1 cellular context compared by ENCODE assay signal in the genomic region with DNA sequence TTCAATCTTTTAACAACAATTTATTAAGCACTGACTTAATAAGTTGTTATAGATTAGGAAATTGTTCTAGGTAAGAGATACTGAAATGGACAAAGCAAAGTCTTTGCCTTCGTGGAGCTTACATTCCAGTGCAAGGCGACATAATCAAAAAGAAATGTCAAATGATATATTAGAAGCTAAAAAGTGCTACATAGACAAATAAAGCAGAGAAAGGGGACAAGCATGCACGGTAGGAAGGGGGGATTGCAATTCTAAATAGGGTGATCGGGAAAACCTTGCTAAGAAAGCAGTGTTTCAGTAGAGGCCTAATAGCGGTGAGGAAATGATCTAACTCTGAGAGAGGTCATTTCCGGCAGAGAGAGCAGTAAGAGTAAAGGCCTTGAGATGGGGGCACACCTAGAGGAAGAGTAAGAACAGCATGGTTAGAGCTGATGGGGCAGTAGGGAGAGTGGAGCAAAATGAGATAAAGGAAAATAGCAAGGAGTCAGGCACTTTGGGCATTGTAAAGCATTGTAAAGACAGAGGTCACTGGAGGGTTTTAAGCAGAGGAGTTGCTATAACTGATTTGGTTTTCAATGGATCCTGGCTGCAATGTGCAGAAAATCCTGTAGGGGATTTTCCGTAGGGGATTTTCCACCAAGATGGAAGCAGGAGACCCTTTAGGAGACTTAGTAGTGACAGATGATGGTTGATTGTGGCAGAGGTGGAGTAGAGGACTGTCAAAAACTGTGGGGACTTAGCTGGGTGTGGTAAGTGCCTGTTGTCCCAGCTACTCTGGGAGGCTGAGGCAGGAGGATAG.
TF ChIP-seq lines count a peak whose summit lies in the region.

No MANE protein-coding gene starts in this region.

TF ChIP-seq in K562, 482 proteins besides CTCF, POLR2A, EP300 and RAD21 (continued from another document):
- TF ChIP-seq, protein P1, sequence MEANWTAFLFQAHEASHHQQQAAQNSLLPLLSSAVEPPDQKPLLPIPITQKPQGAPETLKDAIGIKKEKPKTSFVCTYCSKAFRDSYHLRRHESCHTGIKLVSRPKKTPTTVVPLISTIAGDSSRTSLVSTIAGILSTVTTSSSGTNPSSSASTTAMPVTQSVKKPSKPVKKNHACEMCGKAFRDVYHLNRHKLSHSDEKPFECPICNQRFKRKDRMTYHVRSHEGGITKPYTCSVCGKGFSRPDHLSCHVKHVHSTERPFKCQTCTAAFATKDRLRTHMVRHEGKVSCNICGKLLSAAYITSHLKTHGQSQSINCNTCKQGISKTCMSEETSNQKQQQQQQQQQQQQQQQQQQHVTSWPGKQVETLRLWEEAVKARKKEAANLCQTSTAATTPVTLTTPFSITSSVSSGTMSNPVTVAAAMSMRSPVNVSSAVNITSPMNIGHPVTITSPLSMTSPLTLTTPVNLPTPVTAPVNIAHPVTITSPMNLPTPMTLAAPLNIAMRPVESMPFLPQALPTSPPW (CRISPR knock-in tag; IDR thresholded peaks at IDR 0.05) = no peak
- TF ChIP-seq TOE1 (IDR thresholded peaks at IDR 0.05; ENCODE audit: borderline replicate concordance) (no peak), TOE1 (CRISPR knock-in tag; IDR thresholded peaks at IDR 0.05; ENCODE audit: borderline replicate concordance, low read depth) (no peak), ZFPM2 (CRISPR knock-in tag; IDR thresholded peaks at IDR 0.05) (no peak), MAFF (IDR thresholded peaks at IDR 0.05; ENCODE audit: low read length) (peak; percentile 32; the same call in 1 of the 2 replicates), CHCHD3 (CRISPR knock-in tag; IDR thresholded peaks at IDR 0.05) (no peak), ZNF316 (IDR thresholded peaks at IDR 0.05) (peak; percentile 65), ZNF324 (CRISPR knock-in tag; IDR thresholded peaks at IDR 0.05) (no peak)
- TF ChIP-seq, protein P2, sequence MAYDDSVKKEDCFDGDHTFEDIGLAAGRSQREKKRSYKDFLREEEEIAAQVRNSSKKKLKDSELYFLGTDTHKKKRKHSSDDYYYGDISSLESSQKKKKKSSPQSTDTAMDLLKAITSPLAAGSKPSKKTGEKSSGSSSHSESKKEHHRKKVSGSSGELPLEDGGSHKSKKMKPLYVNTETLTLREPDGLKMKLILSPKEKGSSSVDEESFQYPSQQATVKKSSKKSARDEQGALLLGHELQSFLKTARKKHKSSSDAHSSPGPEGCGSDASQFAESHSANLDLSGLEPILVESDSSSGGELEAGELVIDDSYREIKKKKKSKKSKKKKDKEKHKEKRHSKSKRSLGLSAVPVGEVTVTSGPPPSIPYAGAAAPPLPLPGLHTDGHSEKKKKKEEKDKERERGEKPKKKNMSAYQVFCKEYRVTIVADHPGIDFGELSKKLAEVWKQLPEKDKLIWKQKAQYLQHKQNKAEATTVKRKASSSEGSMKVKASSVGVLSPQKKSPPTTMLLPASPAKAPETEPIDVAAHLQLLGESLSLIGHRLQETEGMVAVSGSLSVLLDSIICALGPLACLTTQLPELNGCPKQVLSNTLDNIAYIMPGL (CRISPR knock-in tag; IDR thresholded peaks at IDR 0.05) = no peak
- TF ChIP-seq, protein P3, sequence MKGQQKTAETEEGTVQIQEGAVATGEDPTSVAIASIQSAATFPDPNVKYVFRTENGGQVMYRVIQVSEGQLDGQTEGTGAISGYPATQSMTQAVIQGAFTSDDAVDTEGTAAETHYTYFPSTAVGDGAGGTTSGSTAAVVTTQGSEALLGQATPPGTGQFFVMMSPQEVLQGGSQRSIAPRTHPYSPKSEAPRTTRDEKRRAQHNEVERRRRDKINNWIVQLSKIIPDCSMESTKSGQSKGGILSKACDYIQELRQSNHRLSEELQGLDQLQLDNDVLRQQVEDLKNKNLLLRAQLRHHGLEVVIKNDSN (CRISPR knock-in tag; IDR thresholded peaks at IDR 0.05) = no peak
- TF ChIP-seq, protein P4, sequence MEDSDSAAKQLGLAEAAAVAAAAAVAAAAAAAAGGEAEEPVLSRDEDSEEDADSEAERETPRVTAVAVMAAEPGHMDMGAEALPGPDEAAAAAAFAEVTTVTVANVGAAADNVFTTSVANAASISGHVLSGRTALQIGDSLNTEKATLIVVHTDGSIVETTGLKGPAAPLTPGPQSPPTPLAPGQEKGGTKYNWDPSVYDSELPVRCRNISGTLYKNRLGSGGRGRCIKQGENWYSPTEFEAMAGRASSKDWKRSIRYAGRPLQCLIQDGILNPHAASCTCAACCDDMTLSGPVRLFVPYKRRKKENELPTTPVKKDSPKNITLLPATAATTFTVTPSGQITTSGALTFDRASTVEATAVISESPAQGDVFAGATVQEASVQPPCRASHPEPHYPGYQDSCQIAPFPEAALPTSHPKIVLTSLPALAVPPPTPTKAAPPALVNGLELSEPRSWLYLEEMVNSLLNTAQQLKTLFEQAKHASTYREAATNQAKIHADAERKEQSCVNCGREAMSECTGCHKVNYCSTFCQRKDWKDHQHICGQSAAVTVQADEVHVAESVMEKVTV (CRISPR knock-in tag; IDR thresholded peaks at IDR 0.05) = no peak
